8 cellular contexts compared by ENCODE assay signal in the genomic region with DNA sequence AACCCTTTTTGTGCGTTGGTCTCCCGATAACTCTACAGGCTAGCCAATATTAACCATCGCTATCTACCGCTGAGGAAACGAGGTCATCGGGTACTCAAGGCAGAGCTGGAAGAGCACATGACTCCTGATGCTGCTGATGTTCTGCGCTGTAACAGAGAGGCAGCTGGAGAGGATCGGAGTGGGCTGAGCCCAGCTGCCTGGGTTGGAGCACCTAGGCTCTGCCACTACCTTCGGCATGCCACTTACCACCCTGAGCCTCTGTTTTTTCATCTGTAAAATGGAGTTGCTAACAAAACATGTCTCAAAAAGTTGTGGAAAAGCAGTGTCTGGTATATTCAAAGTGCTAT. TPM values are rescaled to one million over a fixed set of nuclear protein-coding genes. Genes with fewer than 3 reads are reported as not detected.
A peak's percentile ranks its signal among the peaks of the same experiment; 100 is the strongest.
DNase-seq lines count a peak whose midpoint lies in the region; ATAC-seq, FAIRE-seq and TF ChIP-seq lines count a peak whose summit lies in the region.

No MANE protein-coding gene starts in this region.

- no peak overlapping the region for H3K9ac ChIP-seq in SK-N-MC (ENCODE audit: insufficient read length)

- H3K36me3 ChIP-seq in SK-N-MC (ENCODE audit: insufficient read depth, low read length) (no peaks in the 10 kb centered on the region), pancreas (no peaks in the 10 kb centered on the region)

- WGBS in pancreas, 2 donors: 18 to 20% methylated on average over 9 of the region's 9 CpGs

- peak overlapping the region; percentile 88 for H3K4me3 ChIP-seq in SK-N-MC
- H3K4me3 ChIP-seq in fibroblast of the aortic adventitia (ENCODE audit: low read depth, low read length): peak overlapping the region; percentile 79
- H3K4me3 ChIP-seq in pancreas: peak overlapping the region; percentile 69 to 91 (median 80)

- H3K27ac Mint-ChIP-seq in activated T-cell treated with anti-CD3 and anti-CD28 coated beads, Interleukin-2, amount 50 U/mL, for 24 hours: peak overlapping the region; percentile 16

- H3K9me3 ChIP-seq in SK-N-MC (ENCODE audit: low read depth, low read length) (no peaks in the 10 kb centered on the region), pancreas (no peaks in the 10 kb centered on the region)

- H3K36me3 Mint-ChIP-seq in activated T-cell treated with anti-CD3 and anti-CD28 coated beads, Interleukin-2, amount 50 U/mL, for 24 hours (ENCODE audit: low read depth): peaks cover 7% of the 10 kb centered on the region

- H3K4me1 Mint-ChIP-seq in activated T-cell treated with anti-CD3 and anti-CD28 coated beads, Interleukin-2, amount 50 U/mL, for 24 hours (ENCODE audit: low read depth): peaks cover 15% of the 10 kb centered on the region

- ATAC-seq in pancreas (peak; percentile 14 to 38 (median 26)), GM21423 (IDR thresholded peaks at IDR 0.05; ENCODE audit: unreplicated experiment) (no peak)

- TF ChIP-seq CTCF in fibroblast of the aortic adventitia (IDR thresholded peaks at IDR 0.05; ENCODE audit: insufficient read depth, low read length) (no peak), pancreas (IDR thresholded peaks at IDR 0.05) (no peak)

- no peak overlapping the region for H3K27ac ChIP-seq in SK-N-MC
- H3K27ac ChIP-seq in pancreas: peak overlapping the region in 1 of 4 donors; percentile 38

- H3K9me3 Mint-ChIP-seq in activated T-cell treated with anti-CD3 and anti-CD28 coated beads, Interleukin-2, amount 50 U/mL, for 24 hours: no peaks in the 10 kb centered on the region

- intact Hi-C loops in pancreas (cut with DNase I) (no loop called here), posterior vena cava (cut with DNase I) (no loop called here)

- H3K4me1 ChIP-seq in pancreas: peaks cover 0 to 13% (median 4%) of the 10 kb centered on the region in 3 donors

- H3K4me3 Mint-ChIP-seq in activated T-cell treated with anti-CD3 and anti-CD28 coated beads, Interleukin-2, amount 50 U/mL, for 24 hours: peak overlapping the region; percentile 70

- no peak for FAIRE-seq in pancreas (lab: Jason Lieb, UNC)

- no peaks in the 10 kb centered on the region for H3K27me3 ChIP-seq in pancreas

- peaks cover 4% of the 10 kb centered on the region for H3K27me3 Mint-ChIP-seq in activated T-cell treated with anti-CD3 and anti-CD28 coated beads, Interleukin-2, amount 50 U/mL, for 24 hours

- DNase-seq in activated T-cell treated with anti-CD3 and anti-CD28 coated beads, Interleukin-2, amount 50 U/mL, for 24 hours: no peak
- DNase-seq in activated T-cell treated with anti-CD3 and anti-CD28 coated beads for 4 hours (no peak), SK-N-MC (ENCODE audit: low read depth, low spot score) (no peak), fibroblast of the aortic adventitia (ENCODE audit: low read depth) (no peak), pancreas (no peak), NK-92 (lab: John Stamatoyannopoulos, UW; ENCODE audit: unreplicated experiment) (no peak), posterior vena cava (ENCODE audit: low spot score) (no peak)

RNA-seq across cellular contexts. Expression of a gene that starts 0.4 kb away (rescaled TPM):
- total RNA-seq in fibroblast of the aortic adventitia (ENCODE audit: low replicate concordance) (2.0 and 7.9 TPM in 2 replicates), pancreas (10 to 100 TPM in 1 of 6 donors, 1 to 10 TPM in 5; 6.0 to 13.8 (median 7.4) TPM), posterior vena cava (10 to 100 TPM in 1 of 2 donors, 1 to 10 TPM in 1; 6.0 to 10.6 TPM)
- polyA plus RNA-seq in pancreas: 1 to 10 TPM; 5.8 to 7.8 TPM

RNA-seq across cellular contexts. Expression of a gene that starts 35.0 kb away (rescaled TPM):
- total RNA-seq in fibroblast of the aortic adventitia (ENCODE audit: low replicate concordance) (7.8 and 9.0 TPM in 2 replicates), pancreas (10 to 100 TPM; 14.2 to 22.1 (median 17.4) TPM), posterior vena cava (10 to 100 TPM; 15.0 to 16.1 TPM)
- 10 to 100 TPM; 15.7 to 19.0 TPM for polyA plus RNA-seq in pancreas

RNA-seq across cellular contexts. Expression of a gene that starts 36.3 kb away (rescaled TPM):
- total RNA-seq in fibroblast of the aortic adventitia (ENCODE audit: low replicate concordance) (0.09 and 0.82 TPM in 2 replicates), pancreas (10 to 100 TPM in 2 of 6 donors, 1 to 10 TPM in 4; 5.2 to 21.5 (median 9.5) TPM), posterior vena cava (1 to 10 TPM; 1.8 to 5.4 TPM)
- polyA plus RNA-seq in pancreas: 10 to 100 TPM; 14.6 to 21.6 TPM

RNA-seq across cellular contexts. Expression of a gene that starts 41.5 kb away (rescaled TPM):
- total RNA-seq in fibroblast of the aortic adventitia (ENCODE audit: low replicate concordance): not detected in 2 replicates
- not detected for total RNA-seq in pancreas
- not detected for polyA plus RNA-seq in pancreas
- total RNA-seq in posterior vena cava: not detected

RNA-seq across cellular contexts. Expression of a gene that starts 49.1 kb away (rescaled TPM):
- total RNA-seq in fibroblast of the aortic adventitia (ENCODE audit: low replicate concordance): 22.9 and 66.6 TPM in 2 replicates
- total RNA-seq in pancreas: 10 to 100 TPM; 40.7 to 51.2 (median 42.5) TPM
- 10 to 100 TPM; 28.3 to 41.0 TPM for polyA plus RNA-seq in pancreas
- 10 to 100 TPM; 53.5 to 54.4 TPM for total RNA-seq in posterior vena cava
